ENCODE assay signal across 31 cellular contexts in genomic region chr7:136342221-136342620, GRCh38.
"Had no signal": no experiment of that assay in that cellular context is flagged by ENCODE, and none has a peak within 500 bp of the region (broad histone marks: within the 10 kb centered on the region; RNA-seq: fewer than 3 reads in every experiment).

No MANE protein-coding gene starts in this region.

- H3K4me3 Mint-ChIP-seq: activated B cell treated with CpG ODN at 0.5 μM for 24 hours; activated CD8-positive, alpha-beta T cell treated with anti-CD3 and anti-CD28 coated beads for 36 hours; activated naive CD8-positive, alpha-beta T cell; activated T-cell treated with anti-CD3 and anti-CD28 coated beads, Interleukin-2, amount 50 U/mL, for 4 hours; activated T-helper 17 cell treated with anti-CD3 and anti-CD28 coated beads, Interleukin-2, amount 50 U/mL, for 72 hours; endodermal cell; T-helper 17 cell; T-helper 2 cell treated with Interferon-gamma antibody and Interleukin-4, amounts not matched to agents 5 μg/mL and 100 μg/mL, for 36 hours had no signal

- H3K4me1 Mint-ChIP-seq: activated B cell treated with CpG ODN at 0.5 μM for 24 hours; activated T-helper 17 cell treated with anti-CD3 and anti-CD28 coated beads, Interleukin-2, amount 50 U/mL, for 72 hours; T-helper 17 cell had no signal

- H3K9me3 Mint-ChIP-seq: activated B cell treated with CpG ODN at 0.5 μM for 24 hours; activated CD8-positive, alpha-beta T cell treated with anti-CD3 and anti-CD28 coated beads for 36 hours; endodermal cell; T-helper 2 cell treated with Interferon-gamma antibody and Interleukin-4, amounts not matched to agents 5 μg/mL and 100 μg/mL, for 36 hours had no signal

- DNase-seq: activated B cell treated with CpG ODN at 0.5 μM for 24 hours; activated CD4-positive, alpha-beta T cell treated with anti-CD3 and anti-CD28 coated beads for 48 hours; activated CD4-positive, alpha-beta T cell treated with anti-CD3 and anti-CD28 coated beads, Interleukin-2, amount 50 U/mL, for 1 hour; activated CD4-positive, alpha-beta T cell treated with anti-CD3 and anti-CD28 coated beads, Interleukin-2, amount 50 U/mL, for 48 hours; activated CD8-positive, alpha-beta memory T cell treated with anti-CD3 and anti-CD28 coated beads for 24 hours; activated CD8-positive, alpha-beta T cell treated with anti-CD3 and anti-CD28 coated beads for 36 hours; activated effector memory CD4-positive, alpha-beta T cell treated with Interleukin-2 at 50 U/mL for 16 hours; activated gamma-delta T cell treated with Interleukin-2 at 50 U/mL for 16 hours; activated naive CD4-positive, alpha-beta T cell treated with anti-CD3 and anti-CD28 coated beads, Interleukin-2, amount 50 U/mL, for 16 hours; activated naive CD4-positive, alpha-beta T cell treated with Interleukin-2 at 50 U/mL for 16 hours; activated T-cell treated with anti-CD3 and anti-CD28 coated beads, Interleukin-2, amount 50 U/mL, for 4 hours; adrenal gland; amygdala; aorta; body of pancreas; caudate nucleus; cortex of kidney; effector CD8-positive, alpha-beta T cell; endodermal cell; erythroblast; foreskin fibroblast; head of caudate nucleus; T-helper 1 cell; T-helper 17 cell; T1000; WERI-Rb-1 had no signal

- H3K36me3 Mint-ChIP-seq: activated naive CD8-positive, alpha-beta T cell had no signal

- H3K27me3 ChIP-seq: adrenal gland, body of pancreas, esophagus muscularis mucosa had no signal

- H3K9me3 ChIP-seq: adrenal gland, body of pancreas, esophagus muscularis mucosa had no signal

- ATAC-seq: activated CD4-positive, CD25-positive, alpha-beta regulatory T cell treated with anti-CD3 and anti-CD28 coated beads, Interleukin-2, amount 50 U/mL, for 24 hours; activated CD8-positive, alpha-beta T cell treated with anti-CD3 and anti-CD28 coated beads for 36 hours; activated T-cell treated with anti-CD3 and anti-CD28 coated beads, Interleukin-2, amount 50 U/mL, for 4 hours; activated T-helper 17 cell treated with anti-CD3 and anti-CD28 coated beads, Interleukin-2, amount 50 U/mL, for 72 hours; body of pancreas; T-helper 17 cell had no signal

- H3K4me3 ChIP-seq: adrenal gland, body of pancreas, esophagus muscularis mucosa had no signal

- H3K4me1 ChIP-seq: adrenal gland, body of pancreas, esophagus muscularis mucosa had no signal

- H3K27ac Mint-ChIP-seq: activated B cell treated with CpG ODN at 0.5 μM for 24 hours; activated CD8-positive, alpha-beta T cell treated with anti-CD3 and anti-CD28 coated beads for 36 hours; activated naive CD8-positive, alpha-beta T cell; activated T-helper 17 cell treated with anti-CD3 and anti-CD28 coated beads, Interleukin-2, amount 50 U/mL, for 72 hours; endodermal cell; T-helper 17 cell; T-helper 2 cell treated with Interferon-gamma antibody and Interleukin-4, amounts not matched to agents 5 μg/mL and 100 μg/mL, for 36 hours had no signal

- H3K27ac ChIP-seq: adrenal gland, body of pancreas, esophagus muscularis mucosa, WERI-Rb-1 had no signal

- H3K36me3 ChIP-seq: adrenal gland, esophagus muscularis mucosa, WERI-Rb-1 had no signal

- H3K27me3 Mint-ChIP-seq: activated B cell treated with CpG ODN at 0.5 μM for 24 hours; activated CD8-positive, alpha-beta T cell treated with anti-CD3 and anti-CD28 coated beads for 36 hours; activated naive CD8-positive, alpha-beta T cell; activated T-helper 17 cell treated with anti-CD3 and anti-CD28 coated beads, Interleukin-2, amount 50 U/mL, for 72 hours; T-helper 17 cell had no signal
